ENCODE assay signal across 6 cellular contexts in genomic region chr3:180123928-180124327, GRCh38.
"Had no signal": no experiment of that assay in that cellular context is flagged by ENCODE, and none has a peak within 500 bp of the region (broad histone marks: within the 10 kb centered on the region; RNA-seq: fewer than 3 reads in every experiment).

No MANE protein-coding gene starts in this region.

- H2AFZ ChIP-seq: GM23248 had no signal

- DNase-seq: GM23248, GOT3, H9, HCEC 1CT, KBM-7 had no signal

- H3K9ac ChIP-seq: GM23248 had no signal

- H3K4me3 ChIP-seq: GM23248 had no signal

- FAIRE-seq: HTR-8/SVneo had no signal

- H3K27ac ChIP-seq: GM23248 had no signal
